1 cellular context compared by ENCODE assay signal in genomic region chr1:115874497-115874896, GRCh38.
TF ChIP-seq lines count a peak whose summit lies in the region.

No MANE protein-coding gene starts in this region.

TF ChIP-seq in H1, 55 proteins besides CTCF, POLR2A, EP300 and RAD21:
- TF ChIP-seq MAX (IDR thresholded peaks at IDR 0.05) (no peak), YY1 (IDR thresholded peaks at IDR 0.05; ENCODE audit: low read depth, low read length) (0 out of 2 replicates have a peak, but pooled peaks have one; percentile 23), BACH1 (IDR thresholded peaks at IDR 0.05; ENCODE audit: low read length) (no peak), SIRT6 (IDR thresholded peaks at IDR 0.05; ENCODE audit: low read length) (no peak)
